Comparison of ENCODE assay signal across 8 cellular contexts in the genomic region with DNA sequence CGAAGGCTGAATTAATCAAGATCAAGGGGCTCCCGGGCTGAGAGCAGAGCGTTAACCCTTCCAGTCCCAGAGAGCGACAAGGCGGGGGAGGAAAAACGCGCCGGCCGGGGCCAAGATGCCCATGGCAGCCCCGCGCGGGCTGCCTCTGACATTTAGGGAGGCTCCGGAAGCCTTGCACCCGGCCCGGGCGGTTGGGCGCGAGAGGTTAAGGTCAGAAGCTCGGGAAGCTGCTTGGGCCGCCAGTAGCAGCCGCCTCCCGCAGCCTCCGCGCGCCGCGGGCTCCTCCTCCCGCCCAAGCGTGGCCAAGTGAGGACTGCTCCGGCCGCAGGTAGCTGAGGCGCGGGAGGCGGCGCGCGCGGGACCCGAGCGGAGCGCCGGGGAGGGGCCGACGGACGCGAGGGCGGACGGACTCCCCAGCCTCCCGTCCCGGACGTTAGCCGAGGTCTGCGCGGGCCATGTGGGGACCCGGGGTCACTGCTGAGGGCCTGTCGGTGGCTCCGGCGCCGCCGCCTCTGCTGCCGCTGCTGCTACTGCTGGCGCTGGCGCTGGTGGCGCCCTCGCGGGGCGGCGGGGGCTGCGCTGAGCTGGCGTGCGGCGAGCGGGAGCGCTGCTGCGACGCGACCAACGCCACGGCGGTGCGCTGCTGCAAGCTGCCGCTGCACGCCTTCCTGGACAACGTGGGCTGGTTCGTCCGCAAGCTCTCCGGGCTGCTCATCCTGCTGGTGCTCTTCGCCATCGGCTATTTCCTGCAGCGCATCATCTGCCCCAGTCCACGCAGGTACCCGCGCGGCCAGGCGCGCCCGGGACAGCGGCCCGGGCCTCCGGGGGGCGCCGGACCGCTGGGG. TPM values are rescaled to one million over a fixed set of nuclear protein-coding genes. Genes with fewer than 3 reads are reported as not detected.
DNase-seq lines count a peak whose midpoint lies in the region; ATAC-seq and TF ChIP-seq lines count a peak whose summit lies in the region.

Gene C3orf80 (plus strand): TSS at position 242 of the 845 bp plus-strand sequence. CDS start 214 bp downstream, at position 456.

- H3K4me3 Mint-ChIP-seq in effector memory CD8-positive, alpha-beta T cell, result peak within 1 kb of the TSS; percentile 81 to 83
- peak within 1 kb of the TSS; percentile 74 for H3K4me3 Mint-ChIP-seq in mesothelial cell of epicardium

- H3K27ac Mint-ChIP-seq in effector memory CD8-positive, alpha-beta T cell, result peak within 1 kb of the TSS in 1 of 2 donors; percentile 59
- H3K27ac Mint-ChIP-seq in mesothelial cell of epicardium, result no peak within 1 kb of the TSS

- no peaks in the 10 kb centered on the region for H3K36me3 Mint-ChIP-seq in effector memory CD8-positive, alpha-beta T cell (ENCODE audit: insufficient read depth)
- no peaks in the 10 kb centered on the region for H3K36me3 Mint-ChIP-seq in mesothelial cell of epicardium

- peaks cover 53 to 62% of the 10 kb centered on the region in 2 donors for H3K27me3 Mint-ChIP-seq in effector memory CD8-positive, alpha-beta T cell
- H3K27me3 Mint-ChIP-seq in mesothelial cell of epicardium (ENCODE audit: low read depth), result peaks cover 80% of the 10 kb centered on the region

- peak; percentile 79 for DNase-seq in AG20443 (ENCODE audit: low spot score)
- DNase-seq in NCI-H2171 treated with DMSO at 0.1 percent for 48 hours (lab: John Stamatoyannopoulos, UW), result peak; percentile 53
- peak; percentile 23 for DNase-seq in activated CD4-positive, alpha-beta T cell treated with anti-CD3 and anti-CD28 coated beads, Interleukin-2, amount 50 U/mL, for 1 hour
- DNase-seq in effector memory CD8-positive, alpha-beta T cell, result peak in 2 of 3 experiments; percentile 12 to 17
- peak; percentile 32 to 66 for DNase-seq in mesothelial cell of epicardium (ENCODE audit: low spot score in 2 of 2, unreplicated experiment in 2 of 2)
- peak; percentile 57 for DNase-seq in stimulated activated naive CD8-positive, alpha-beta T cell treated with anti-CD3 and anti-CD28 coated beads, Interleukin-15, Interleukin-2, amounts not matched to agents 100 U/mL and 50 U/mL, for 24 hours

- TF ChIP-seq CTCF in mesothelial cell of epicardium (IDR thresholded peaks at IDR 0.05; ENCODE audit: unreplicated experiment), result no peak

- peaks cover 10 to 12% of the 10 kb centered on the region in 2 donors for H3K4me1 Mint-ChIP-seq in effector memory CD8-positive, alpha-beta T cell (ENCODE audit: low read depth in 2 of 2)
- peaks cover 12% of the 10 kb centered on the region for H3K4me1 Mint-ChIP-seq in mesothelial cell of epicardium

- ATAC-seq in GM18873 (IDR thresholded peaks at IDR 0.05; ENCODE audit: low FRiP score, unreplicated experiment) (peak; percentile 82), HG03064 (IDR thresholded peaks at IDR 0.05; ENCODE audit: low read depth, unreplicated experiment) (peak; percentile 76)
- ATAC-seq in effector memory CD8-positive, alpha-beta T cell (replicated peaks), result peak; percentile 83
- ATAC-seq in stimulated activated naive CD8-positive, alpha-beta T cell treated with anti-CD3 and anti-CD28 coated beads, Interleukin-15, Interleukin-2, amounts not matched to agents 100 U/mL and 50 U/mL, for 24 hours, result peak; percentile 87

- no peaks in the 10 kb centered on the region for H3K9me3 Mint-ChIP-seq in effector memory CD8-positive, alpha-beta T cell
- H3K9me3 Mint-ChIP-seq in mesothelial cell of epicardium, result no peaks in the 10 kb centered on the region

RNA-seq across cellular contexts. Expression of gene C3orf80, which starts in this region (rescaled TPM):
- not detected in 3 replicates for total RNA-seq in mesothelial cell of epicardium

Comparison
In these comparisons a context has a peak if more than half of its experiments do, and no peak if none do; other contexts are left out.
1. Peak in every context shown above with its lines: DNase-seq and ATAC-seq.
2. Peak in DNase-seq in mesothelial cell of epicardium; RNA of the gene not detected or under 1 TPM.
3. DNase-seq: peak in every context shown above with its lines; median percentile 79 in AG20443; 57 in stimulated activated naive CD8-positive, alpha-beta T cell treated with anti-CD3 and anti-CD28 coated beads, Interleukin-15, Interleukin-2, amounts not matched to agents 100 U/mL and 50 U/mL, for 24 hours; 53 in NCI-H2171 treated with DMSO at 0.1 percent for 48 hours; 49 in mesothelial cell of epicardium; 23 in activated CD4-positive, alpha-beta T cell treated with anti-CD3 and anti-CD28 coated beads, Interleukin-2, amount 50 U/mL, for 1 hour; 14 in effector memory CD8-positive, alpha-beta T cell.